In genomic region chr2:217142649-217143266, GRCh38 we compare ENCODE assay signal across 8 cellular contexts.
DNase-seq lines count a peak whose midpoint lies in the region; ATAC-seq and TF ChIP-seq lines count a peak whose summit lies in the region.

No MANE protein-coding gene starts in this region.

- intact Hi-C loops in right lobe of liver (cut with DNase I) (no loop called here), ovary (cut with DNase I) (no loop called here)

- ATAC-seq in right lobe of liver: peak; percentile 47 to 76 (median 74)

- WGBS in right lobe of liver (ENCODE audit: insufficient coverage, low coverage, low lambda C conversion rate, missing lambda C conversion rate): 59% methylated on average over 3 of the region's 3 CpGs
- 75 to 76% (median 76%) methylated on average over 3 of the region's 3 CpGs for WGBS in ovary, 3 donors

- TF ChIP-seq CTCF in right lobe of liver (IDR thresholded peaks at IDR 0.05) (peak; percentile 64 to 79 (median 72)), ovary (IDR thresholded peaks at IDR 0.05) (no peak)

- no peak for TF ChIP-seq EP300 in ovary (IDR thresholded peaks at IDR 0.05)

- H3K36me3 ChIP-seq in right lobe of liver: no peaks in the 10 kb centered on the region
- no peaks in the 10 kb centered on the region for H3K36me3 ChIP-seq in ovary

- TF ChIP-seq POLR2A in right lobe of liver (IDR thresholded peaks at IDR 0.05) (no peak), ovary (IDR thresholded peaks at IDR 0.05) (no peak)

- H3K9me3 ChIP-seq in right lobe of liver (no peaks in the 10 kb centered on the region), ovary (no peaks in the 10 kb centered on the region)

- H3K4me1 ChIP-seq in right lobe of liver: no peaks in the 10 kb centered on the region
- H3K4me1 ChIP-seq in ovary (ENCODE audit: insufficient read depth): no peaks in the 10 kb centered on the region

- H3K27me3 ChIP-seq in right lobe of liver: no peaks in the 10 kb centered on the region
- H3K27me3 ChIP-seq in ovary: no peaks in the 10 kb centered on the region

- DNase-seq in DMS 273 (lab: John Stamatoyannopoulos, UW; ENCODE audit: unreplicated experiment) (peak; percentile 65), DMS 273 treated with DMSO at 0.1 percent for 48 hours (lab: John Stamatoyannopoulos, UW) (no peak), HK-2 (ENCODE audit: unreplicated experiment) (peak; percentile 17), UCSD-AML1 (lab: John Stamatoyannopoulos, UW; ENCODE audit: unreplicated experiment) (peak; percentile 37), right lobe of liver (peak in 1 of 3 donors; percentile 35), NCI-H2029 (lab: John Stamatoyannopoulos, UW) (no peak), ovary (no peak), midbrain (lab: John Stamatoyannopoulos, UW) (no peak)

- no peak overlapping the region for H3K27ac ChIP-seq in right lobe of liver
- H3K27ac ChIP-seq in ovary: no peak overlapping the region

- H3K4me3 ChIP-seq in right lobe of liver (no peak overlapping the region), ovary (no peak overlapping the region)

Comparison
In these comparisons a context has a peak if more than half of its experiments do, and no peak if none do; other contexts are left out.
1. DNase-seq: peak in DMS 273 (single experiment), HK-2 (single experiment) and UCSD-AML1 (single experiment); none in DMS 273 treated with DMSO at 0.1 percent for 48 hours (single experiment), NCI-H2029 (single experiment), ovary (0 of 5) and midbrain (single experiment).
2. CTCF ChIP-seq: peak in right lobe of liver (4 of 4); none in ovary (0 of 3).